In genomic region chr20:62601172-62601571, GRCh38 we compare ENCODE assay signal across 21 cellular contexts. TPM values are rescaled to one million over a fixed set of nuclear protein-coding genes. Genes with fewer than 3 reads are reported as not detected.
"Had no signal": no experiment of that assay in that cellular context is flagged by ENCODE, and none has a peak within 500 bp of the region (broad histone marks: within the 10 kb centered on the region; RNA-seq: fewer than 3 reads in every experiment).

No MANE protein-coding gene starts in this region.

- H3K4me3 Mint-ChIP-seq: activated CD4-positive, alpha-beta T cell treated with anti-CD3 and anti-CD28 coated beads, Interleukin-2, amount 10 ng/mL, durations not matched to agents 24 days and 14 days; activated CD8-positive, alpha-beta T cell treated with anti-CD3 and anti-CD28 coated beads for 36 hours; activated T-cell treated with anti-CD3 and anti-CD28 coated beads, Interleukin-2, amount 50 U/mL, for 24 hours; mesothelial cell of epicardium had no signal

- H3K4me3 ChIP-seq: adrenal gland, breast epithelium, coronary artery, tibial artery had no signal

- H3K36me3 Mint-ChIP-seq: mesothelial cell of epicardium had no signal

- H3K36me3 ChIP-seq: adrenal gland, breast epithelium, tibial artery had no signal

- H3K27ac Mint-ChIP-seq: activated CD4-positive, alpha-beta T cell treated with anti-CD3 and anti-CD28 coated beads, Interleukin-2, amount 10 ng/mL, durations not matched to agents 24 days and 14 days; activated CD8-positive, alpha-beta T cell treated with anti-CD3 and anti-CD28 coated beads for 36 hours; activated T-cell treated with anti-CD3 and anti-CD28 coated beads, Interleukin-2, amount 50 U/mL, for 24 hours; mesothelial cell of epicardium had no signal

- DNase-seq: activated CD4-positive, alpha-beta T cell treated with anti-CD3 and anti-CD28 coated beads, Interleukin-2, amount 10 ng/mL, durations not matched to agents 24 days and 14 days; activated CD8-positive, alpha-beta T cell treated with anti-CD3 and anti-CD28 coated beads for 36 hours; activated effector memory CD4-positive, alpha-beta T cell treated with Interleukin-2 at 50 U/mL for 16 hours; activated naive CD4-positive, alpha-beta T cell treated with anti-CD3 and anti-CD28 coated beads, Interleukin-2, amount 50 U/mL, for 16 hours; activated T-cell treated with anti-CD3 and anti-CD28 coated beads, Interleukin-2, amount 50 U/mL, for 24 hours; adrenal gland; erythroblast; foreskin melanocyte; glutamatergic neuron; hippocampal formation; islet precursor cell; left colon; retina; stimulated activated CD4-positive, alpha-beta T cell treated with anti-CD3 and anti-CD28 coated beads, Interleukin-2, amount 100 ng/mL, for 24 hours; stimulated activated naive CD8-positive, alpha-beta T cell treated with anti-CD3 and anti-CD28 coated beads, Interleukin-15, Interleukin-2, amounts not matched to agents 100 U/mL and 50 U/mL, for 24 hours; substantia nigra; tibial artery had no signal

- H3K27ac ChIP-seq: adrenal gland, coronary artery, tibial artery had no signal

- H3K9me3 Mint-ChIP-seq: activated CD4-positive, alpha-beta T cell treated with anti-CD3 and anti-CD28 coated beads, Interleukin-2, amount 10 ng/mL, durations not matched to agents 24 days and 14 days; activated CD8-positive, alpha-beta T cell treated with anti-CD3 and anti-CD28 coated beads for 36 hours; activated T-cell treated with anti-CD3 and anti-CD28 coated beads, Interleukin-2, amount 50 U/mL, for 24 hours; mesothelial cell of epicardium had no signal

- H3K9me3 ChIP-seq: adrenal gland, breast epithelium, tibial artery had no signal

- ATAC-seq: activated CD8-positive, alpha-beta T cell treated with anti-CD3 and anti-CD28 coated beads for 36 hours; left colon; stimulated activated naive CD8-positive, alpha-beta T cell treated with anti-CD3 and anti-CD28 coated beads, Interleukin-15, Interleukin-2, amounts not matched to agents 100 U/mL and 50 U/mL, for 24 hours had no signal

RNA-seq across cellular contexts. Expression of gene SLCO4A1, which starts 41.1 kb away (rescaled TPM):
- total RNA-seq: skeletal muscle tissue had no signal
